Comparison of ENCODE assay signal across 13 cellular contexts in genomic region chr1:111804736-111805135, GRCh38.
DNase-seq lines count a peak whose midpoint lies in the region; ATAC-seq lines count a peak whose summit lies in the region.
"Had no signal": no experiment of that assay in that cellular context is flagged by ENCODE, and none has a peak within 500 bp of the region (broad histone marks: within the 10 kb centered on the region; RNA-seq: fewer than 3 reads in every experiment).

No MANE protein-coding gene starts in this region.

- ATAC-seq in GM21381 (IDR thresholded peaks at IDR 0.05; ENCODE audit: unreplicated experiment) (no peak), HG03280 (IDR thresholded peaks at IDR 0.05; ENCODE audit: unreplicated experiment) (no peak), GM21390 (IDR thresholded peaks at IDR 0.05; ENCODE audit: unreplicated experiment) (no peak)
- ATAC-seq: T-helper 17 cell had no signal

- DNase-seq in DMS 273 (lab: John Stamatoyannopoulos, UW; ENCODE audit: unreplicated experiment) (peak; percentile 15), DMS 273 treated with DMSO at 0.1 percent for 48 hours (lab: John Stamatoyannopoulos, UW) (no peak), COLO668 (lab: John Stamatoyannopoulos, UW; ENCODE audit: unreplicated experiment) (peak; percentile 36), NCI-H1694 (lab: John Stamatoyannopoulos, UW) (peak; percentile 72), SHP77 (lab: John Stamatoyannopoulos, UW) (peak; percentile 80 to 83)
- DNase-seq: CD8-positive, alpha-beta memory T cell; MV-4-11; NCI-H2029; PC-9; T-helper 17 cell had no signal
